10 cellular contexts compared by ENCODE assay signal in genomic region chr2:214311031-214311533, GRCh38.
A peak's percentile ranks its signal among the peaks of the same experiment; 100 is the strongest.
DNase-seq lines count a peak whose midpoint lies in the region; ATAC-seq and TF ChIP-seq lines count a peak whose summit lies in the region.
"Had no signal": no experiment of that assay in that cellular context is flagged by ENCODE, and none has a peak within 500 bp of the region (broad histone marks: within the 10 kb centered on the region; RNA-seq: fewer than 3 reads in every experiment).

No MANE protein-coding gene starts in this region.

- H3K27me3 ChIP-seq in GM06990 (replicated peaks; ENCODE audit: control insufficient read depth, insufficient read depth, low read length), result no peaks in the 10 kb centered on the region
- H3K27me3 ChIP-seq: neutrophil had no signal

- CTCF ChIA-PET in GM10248 (lab: Yijun Ruan, JAX), result interaction anchor here (1.2 to 1.8 kb wide), 5 partner anchors 9 to 29 kb away, joined by 3 to 7 read pairs (median 4); no protein-coding TSS in a partner anchor

- no peak for DNase-seq in GM06990 (ENCODE audit: extremely low read depth, insufficient read length)
- no peak for DNase-seq in fibroblast of mammary gland (ENCODE audit: low read depth)
- DNase-seq in kidney glomerular epithelial cell (lab: John Stamatoyannopoulos, UW), result no peak
- DNase-seq in GM10248 (ENCODE audit: extremely low spot score), result no peak
- DNase-seq: hippocampal formation had no signal

- H3K4me3 ChIP-seq in GM06990 (replicated peaks; ENCODE audit: low read depth, low read length) (no peak overlapping the region), fibroblast of mammary gland (ENCODE audit: control insufficient read depth, low read depth, low read length) (no peak overlapping the region)

- peak; percentile 33 for ATAC-seq in GM21390 (IDR thresholded peaks at IDR 0.05; ENCODE audit: unreplicated experiment)
- peak; percentile 56 for ATAC-seq in HG03432 (IDR thresholded peaks at IDR 0.05; ENCODE audit: unreplicated experiment)
- no peak for ATAC-seq in GM18519 (IDR thresholded peaks at IDR 0.05; ENCODE audit: low FRiP score, unreplicated experiment)
- no peak for ATAC-seq in GM21526 (IDR thresholded peaks at IDR 0.05; ENCODE audit: low FRiP score, unreplicated experiment)

- no peaks in the 10 kb centered on the region for H3K36me3 ChIP-seq in GM06990 (ENCODE audit: control insufficient read depth, insufficient read depth, low read length)
- H3K36me3 ChIP-seq: neutrophil had no signal

- TF ChIP-seq CTCF in GM06990 (IDR thresholded peaks at IDR 0.05; ENCODE audit: insufficient read depth, low read length, poor library complexity, severe bottlenecking) (peak; percentile 27), fibroblast of mammary gland (conservative IDR thresholded peaks at IDR 0.05; ENCODE audit: control insufficient read depth, insufficient read depth, low read depth, low read length) (peak; percentile 1), GM10248 (IDR thresholded peaks at IDR 0.05; ENCODE audit: control extremely low read depth, extremely low read depth, low read depth, missing control alignments) (no peak)

- POLR2A ChIA-PET in GM10248 (lab: Yijun Ruan, JAX), result no interaction called here

Comparison
In these comparisons a context has a peak if more than half of its experiments do, and no peak if none do; other contexts are left out.
1. ATAC-seq: peak in GM21390 (single experiment) and HG03432 (single experiment); none in GM18519 (single experiment) and GM21526 (single experiment).